In the genomic region with DNA sequence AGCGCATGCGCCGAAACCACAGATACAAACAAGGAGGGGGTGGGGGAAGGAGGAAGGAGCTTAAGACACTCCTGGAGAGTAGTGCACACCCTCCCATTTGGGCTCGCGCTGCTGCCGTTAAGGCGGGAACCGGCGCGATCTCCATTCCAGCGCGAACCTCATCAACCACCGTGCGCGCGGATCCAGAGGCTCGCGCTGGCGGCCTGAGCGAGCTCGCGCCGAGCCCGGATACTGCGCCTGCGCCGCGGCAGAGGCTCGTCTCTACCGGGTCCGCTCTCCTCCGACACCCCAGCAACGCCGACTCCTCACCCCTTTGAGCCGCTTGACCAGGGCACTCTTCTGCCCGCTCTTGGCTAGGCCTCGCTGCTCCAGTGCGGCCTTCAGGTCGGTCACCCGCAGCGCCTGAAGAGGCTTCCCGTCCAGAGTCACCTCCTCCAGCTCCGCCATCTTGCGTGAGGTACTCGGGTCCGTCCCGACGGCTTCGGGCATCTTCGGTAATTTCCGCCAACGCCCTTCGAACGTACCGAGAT, we compare ENCODE assay signal across 1 cellular context.
TF ChIP-seq lines count a peak whose summit lies in the region.

TSS of gene ACIN1 (minus strand) at position 471 of the 530 bp plus-strand sequence. CDS start at position 447, 24 bp downstream.

TF ChIP-seq in HCT116, 20 proteins besides CTCF, POLR2A, EP300 and RAD21 (continued from another document):
- no peak for TF ChIP-seq EZH2 (IDR thresholded peaks at IDR 0.05)
- TF ChIP-seq REST (IDR thresholded peaks at IDR 0.05; ENCODE audit: low read depth): no peak
- TF ChIP-seq YY1 (IDR thresholded peaks at IDR 0.05; ENCODE audit: extremely low read depth, insufficient replicate concordance, low read depth, low read length): peak; percentile 93
- TF ChIP-seq POLR2AphosphoS5 (IDR thresholded peaks at IDR 0.05; ENCODE audit: low read depth, low read length): peak; percentile 69
- no peak for TF ChIP-seq CBX3 (IDR thresholded peaks at IDR 0.05; ENCODE audit: low read depth)
- no peak for TF ChIP-seq SRF (IDR thresholded peaks at IDR 0.05; ENCODE audit: low read depth)
